17 cellular contexts compared by ENCODE assay signal in genomic region chr6:32163559-32164258, GRCh38. TPM values are rescaled to one million over a fixed set of nuclear protein-coding genes. Genes with fewer than 3 reads are reported as not detected.
DNase-seq lines count a peak whose midpoint lies in the region; ATAC-seq, FAIRE-seq and TF ChIP-seq lines count a peak whose summit lies in the region.
"Had no signal": no experiment of that assay in that cellular context is flagged by ENCODE, and none has a peak within 500 bp of the region (broad histone marks: within the 10 kb centered on the region; RNA-seq: fewer than 3 reads in every experiment).

No MANE protein-coding gene starts in this region.

- H3K27me3 ChIP-seq in GM23338 (ENCODE audit: insufficient read depth) (no peaks in the 10 kb centered on the region), ectodermal cell (ENCODE audit: control insufficient read depth, insufficient read depth, low read length, poor library complexity, severe bottlenecking) (no peaks in the 10 kb centered on the region), layer of hippocampus (ENCODE audit: control insufficient read depth, insufficient read depth, low read length) (no peaks in the 10 kb centered on the region), gastrocnemius medialis (no peaks in the 10 kb centered on the region), small intestine (ENCODE audit: control insufficient read depth in 2 of 2, insufficient read depth in 2 of 2, low read length in 2 of 2) (no peaks in the 10 kb centered on the region)
- H3K27me3 ChIP-seq: adrenal gland had no signal

- no peaks in the 10 kb centered on the region for H3K9me2 ChIP-seq in GM23338 (ENCODE audit: insufficient read depth)

- H3K27ac ChIP-seq in GM23338 (ENCODE audit: low read depth): no peak overlapping the region
- H3K27ac ChIP-seq in ectodermal cell (ENCODE audit: insufficient read depth, low read depth, low read length, poor library complexity, severe bottlenecking): peak overlapping the region; percentile 92
- peak overlapping the region; percentile 62 for H3K27ac ChIP-seq in layer of hippocampus (ENCODE audit: low read depth, low read length)
- H3K27ac ChIP-seq in gastrocnemius medialis: peak overlapping the region; percentile 20 to 47 (median 26)
- no peak overlapping the region for H3K27ac ChIP-seq in small intestine (ENCODE audit: low read depth in 1 of 2, low read length in 1 of 2)

- H3K4me1 ChIP-seq in GM23338 (ENCODE audit: insufficient read depth): peaks cover 12% of the 10 kb centered on the region
- H3K4me1 ChIP-seq in ectodermal cell (ENCODE audit: control insufficient read depth, insufficient read depth, low read length): peaks cover 31% of the 10 kb centered on the region
- H3K4me1 ChIP-seq in gastrocnemius medialis: no peaks in the 10 kb centered on the region
- no peaks in the 10 kb centered on the region for H3K4me1 ChIP-seq in small intestine (ENCODE audit: control insufficient read depth in 2 of 2, insufficient read depth in 1 of 2, low read depth in 1 of 2, low read length in 1 of 2)
- H3K4me1 ChIP-seq: adrenal gland had no signal

- no peak for DNase-seq in GM23338 (ENCODE audit: low spot score)
- no peak for DNase-seq in gastrocnemius medialis
- DNase-seq in small intestine: no peak
- DNase-seq in NCI-H774 (lab: John Stamatoyannopoulos, UW): no peak
- DNase-seq: activated CD4-positive, alpha-beta T cell treated with anti-CD3 and anti-CD28 coated beads, Interleukin-2, amount 10 ng/mL, durations not matched to agents 7 days and 5 days; activated T-cell treated with anti-CD3 and anti-CD28 coated beads, Interleukin-2, amount 50 U/mL, for 72 hours; adrenal gland; immature natural killer cell; retina; SHP77; stimulated activated naive B cell treated with anti-CD40 and anti-IgM and Interleukin-4, amounts not matched to agents 10 μg/mL and 1 μg/mL and 100 μg/mL, for 72 hours had no signal

- peaks cover 7% of the 10 kb centered on the region for H3K27me3 Mint-ChIP-seq in GM23338 (ENCODE audit: insufficient read depth, low read depth, poor library complexity)
- H3K27me3 Mint-ChIP-seq: activated CD4-positive, alpha-beta T cell treated with anti-CD3 and anti-CD28 coated beads, Interleukin-2, amount 10 ng/mL, durations not matched to agents 7 days and 5 days; dendritic cell treated with granulocyte-macrophage colony-stimulating factor and Interleukin-4, amounts not matched to agents 40 ng/mL and 50 ng/mL, for 4 days; stimulated activated naive B cell treated with anti-CD40 and anti-IgM and Interleukin-4, amounts not matched to agents 10 μg/mL and 1 μg/mL and 100 μg/mL, for 72 hours had no signal

- H3F3A ChIP-seq in GM23338 (replicated peaks; ENCODE audit: low read depth): peaks cover 12% of the 10 kb centered on the region

- TF ChIP-seq CTCF in GM23338 (conservative IDR thresholded peaks at IDR 0.05; ENCODE audit: low read depth in 2 of 2): no peak
- TF ChIP-seq CTCF in gastrocnemius medialis (IDR thresholded peaks at IDR 0.05 in 4 of 5, conservative IDR thresholded peaks at IDR 0.05 in 1 of 5): no peak

- FAIRE-seq in small intestine (lab: Jason Lieb, UNC): no peak
- FAIRE-seq: D721Med had no signal

- intact Hi-C loops in gastrocnemius medialis (cut with DNase I; ENCODE audit: low total_unique reads): no loop called here

- H3K9me3 Mint-ChIP-seq in GM23338: no peaks in the 10 kb centered on the region
- H3K9me3 Mint-ChIP-seq: activated CD4-positive, alpha-beta T cell treated with anti-CD3 and anti-CD28 coated beads, Interleukin-2, amount 10 ng/mL, durations not matched to agents 7 days and 5 days; activated T-cell treated with anti-CD3 and anti-CD28 coated beads, Interleukin-2, amount 50 U/mL, for 72 hours; dendritic cell treated with granulocyte-macrophage colony-stimulating factor and Interleukin-4, amounts not matched to agents 40 ng/mL and 50 ng/mL, for 4 days; immature natural killer cell; stimulated activated naive B cell treated with anti-CD40 and anti-IgM and Interleukin-4, amounts not matched to agents 10 μg/mL and 1 μg/mL and 100 μg/mL, for 72 hours had no signal

- H3K36me3 ChIP-seq in GM23338 (ENCODE audit: insufficient read depth) (peaks cover 4% of the 10 kb centered on the region; the same call in 1 of the 2 replicates), ectodermal cell (ENCODE audit: control insufficient read depth, insufficient read depth, low read length) (peaks cover 8% of the 10 kb centered on the region), gastrocnemius medialis (peaks cover 0 to 24% of the 10 kb centered on the region in 2 donors), small intestine (ENCODE audit: control insufficient read depth in 2 of 2, insufficient read depth in 2 of 2, low read length in 2 of 2) (peaks cover 0 to 2% of the 10 kb centered on the region in 2 donors)

- no peak overlapping the region for H3K4me3 ChIP-seq in GM23338
- no peak overlapping the region for H3K4me3 ChIP-seq in ectodermal cell (ENCODE audit: insufficient read depth, low read depth, low read length)
- no peak overlapping the region for H3K4me3 ChIP-seq in gastrocnemius medialis
- H3K4me3 ChIP-seq in small intestine (ENCODE audit: low read depth in 1 of 2, low read length in 2 of 2): no peak overlapping the region
- H3K4me3 ChIP-seq: adrenal gland had no signal

- TF ChIP-seq POLR2A in gastrocnemius medialis (IDR thresholded peaks at IDR 0.05): no peak
- TF ChIP-seq POLR2A in GM18505 (IDR thresholded peaks at IDR 0.05; ENCODE audit: borderline replicate concordance, extremely low read depth, insufficient read depth, insufficient read length): no peak

- H3K4me3 Mint-ChIP-seq in GM23338: no peak overlapping the region
- H3K4me3 Mint-ChIP-seq: activated CD4-positive, alpha-beta T cell treated with anti-CD3 and anti-CD28 coated beads, Interleukin-2, amount 10 ng/mL, durations not matched to agents 7 days and 5 days; activated T-cell treated with anti-CD3 and anti-CD28 coated beads, Interleukin-2, amount 50 U/mL, for 72 hours; dendritic cell treated with granulocyte-macrophage colony-stimulating factor and Interleukin-4, amounts not matched to agents 40 ng/mL and 50 ng/mL, for 4 days; immature natural killer cell; stimulated activated naive B cell treated with anti-CD40 and anti-IgM and Interleukin-4, amounts not matched to agents 10 μg/mL and 1 μg/mL and 100 μg/mL, for 72 hours had no signal

- peaks cover 23% of the 10 kb centered on the region for H3K4me1 Mint-ChIP-seq in GM23338
- H3K4me1 Mint-ChIP-seq: activated CD4-positive, alpha-beta T cell treated with anti-CD3 and anti-CD28 coated beads, Interleukin-2, amount 10 ng/mL, durations not matched to agents 7 days and 5 days; immature natural killer cell had no signal

- no peak overlapping the region for H2AFZ ChIP-seq in GM23338

- WGBS in ectodermal cell, 2 experiments: 65 to 79% methylated on average over 7 of the region's 7 CpGs
- 84 to 93% (median 90%) methylated on average over 7 of the region's 7 CpGs for WGBS in small intestine, 3 donors

- H3K9me3 ChIP-seq in ectodermal cell (ENCODE audit: control insufficient read depth, low read length): no peaks in the 10 kb centered on the region
- H3K9me3 ChIP-seq in gastrocnemius medialis: no peaks in the 10 kb centered on the region
- no peaks in the 10 kb centered on the region for H3K9me3 ChIP-seq in small intestine (ENCODE audit: control insufficient read depth, low read depth)
- H3K9me3 ChIP-seq: adrenal gland had no signal

- in situ Hi-C loops in gastrocnemius medialis (cut with MboI; ENCODE audit: low sequenced_read_pairs in 4 of 4): no loop called here

- H3K4me2 ChIP-seq in GM23338: no peak overlapping the region

- no peaks in the 10 kb centered on the region for H3K79me2 ChIP-seq in GM23338 (replicated peaks; ENCODE audit: insufficient read depth)

- H3K36me3 Mint-ChIP-seq in GM23338 (ENCODE audit: low read depth): peaks cover 55% of the 10 kb centered on the region

- no peaks in the 10 kb centered on the region; the same call in 1 of the 2 replicates for H4K20me1 ChIP-seq in GM23338 (replicated peaks; ENCODE audit: insufficient read depth)

- ATAC-seq in GM23338: no peak
- no peak for ATAC-seq in gastrocnemius medialis
- ATAC-seq in GM18505 (IDR thresholded peaks at IDR 0.05; ENCODE audit: unreplicated experiment): no peak
- no peak for ATAC-seq in HG03442 (IDR thresholded peaks at IDR 0.05; ENCODE audit: unreplicated experiment)
- ATAC-seq: activated T-cell treated with anti-CD3 and anti-CD28 coated beads, Interleukin-2, amount 50 U/mL, for 72 hours; stimulated activated naive B cell treated with anti-CD40 and anti-IgM and Interleukin-4, amounts not matched to agents 10 μg/mL and 1 μg/mL and 100 μg/mL, for 72 hours had no signal

- peak overlapping the region; percentile 65 for H3K27ac Mint-ChIP-seq in GM23338
- H3K27ac Mint-ChIP-seq: activated CD4-positive, alpha-beta T cell treated with anti-CD3 and anti-CD28 coated beads, Interleukin-2, amount 10 ng/mL, durations not matched to agents 7 days and 5 days; activated T-cell treated with anti-CD3 and anti-CD28 coated beads, Interleukin-2, amount 50 U/mL, for 72 hours; dendritic cell treated with granulocyte-macrophage colony-stimulating factor and Interleukin-4, amounts not matched to agents 40 ng/mL and 50 ng/mL, for 4 days; immature natural killer cell; stimulated activated naive B cell treated with anti-CD40 and anti-IgM and Interleukin-4, amounts not matched to agents 10 μg/mL and 1 μg/mL and 100 μg/mL, for 72 hours had no signal

RNA-seq across cellular contexts. Expression of gene EGFL8, which starts 0.7 kb away (rescaled TPM):
- total RNA-seq in GM23338 (2014; rRNA removed; shearing (Covaris generic)): 4.7 and 6.1 TPM in 2 replicates
- polyA plus RNA-seq in GM23338 (2016; fragmentation: Nextera tagmentation; extraction: Ambion mirVana): 5.4 and 7.4 TPM in 2 replicates
- 34.4 TPM for polyA plus RNA-seq in ectodermal cell (2013, experiment 1 of 4)
- 32.0 TPM for polyA plus RNA-seq in ectodermal cell (2013, experiment 2 of 4)
- 32.1 TPM for polyA plus RNA-seq in ectodermal cell (2013, experiment 3 of 4)
- polyA plus RNA-seq in ectodermal cell (2013, experiment 4 of 4): 34.1 TPM
- total RNA-seq in gastrocnemius medialis: 1 to 10 TPM in 3 of 4 donors, under 1 TPM in 1; 0.80 to 7.1 (median 4.2) TPM
- polyA plus RNA-seq in small intestine: 10 to 100 TPM in 2 of 3 donors, 1 to 10 TPM in 1; 7.8 to 14.1 (median 11.6) TPM
- polyA plus RNA-seq: immature natural killer cell had no signal

RNA-seq across cellular contexts. Expression of gene PPT2, which starts 9.8 kb away (rescaled TPM):
- total RNA-seq in GM23338 (2014; rRNA removed; shearing (Covaris generic)): 12.5 and 20.6 TPM in 2 replicates
- polyA plus RNA-seq in GM23338 (2016; fragmentation: Nextera tagmentation; extraction: Ambion mirVana): 8.9 and 10.1 TPM in 2 replicates
- 65.6 TPM for polyA plus RNA-seq in ectodermal cell (2013, experiment 1 of 4)
- polyA plus RNA-seq in ectodermal cell (2013, experiment 2 of 4): 61.5 TPM
- 45.2 TPM for polyA plus RNA-seq in ectodermal cell (2013, experiment 3 of 4)
- 49.2 TPM for polyA plus RNA-seq in ectodermal cell (2013, experiment 4 of 4)
- total RNA-seq in gastrocnemius medialis: 10 to 100 TPM; 16.2 to 72.7 (median 21.4) TPM
- polyA plus RNA-seq in small intestine: 10 to 100 TPM in 1 of 3 donors, 1 to 10 TPM in 2; 3.1 to 16.2 (median 4.3) TPM

RNA-seq across cellular contexts. Expression of gene PRRT1, which starts 12.0 kb away (rescaled TPM):
- total RNA-seq in GM23338 (2014; rRNA removed; shearing (Covaris generic)): 1.2 TPM in 1 of 2 replicates, not detected in the other
- 1.7 and 2.7 TPM in 2 replicates for polyA plus RNA-seq in GM23338 (2016; fragmentation: Nextera tagmentation; extraction: Ambion mirVana)
- 6.9 TPM for polyA plus RNA-seq in ectodermal cell (2013, experiment 1 of 4)
- polyA plus RNA-seq in ectodermal cell (2013, experiment 2 of 4): 5.5 TPM
- 7.1 TPM for polyA plus RNA-seq in ectodermal cell (2013, experiment 3 of 4)
- polyA plus RNA-seq in ectodermal cell (2013, experiment 4 of 4): 6.5 TPM
- total RNA-seq in gastrocnemius medialis: under 1 TPM in 1 of 4 donors, not detected in 3; 0.49 TPM
- polyA plus RNA-seq in small intestine: 1 to 10 TPM in 2 of 3 donors, not detected in 1; 1.4 to 4.6 TPM
- polyA plus RNA-seq: immature natural killer cell had no signal

RNA-seq across cellular contexts. Expression of gene AGPAT1, which starts 12.2 kb away (rescaled TPM):
- 58.8 and 82.1 TPM in 2 replicates for total RNA-seq in GM23338 (2014; rRNA removed; shearing (Covaris generic))
- polyA plus RNA-seq in GM23338 (2016; fragmentation: Nextera tagmentation; extraction: Ambion mirVana) (39.5 and 39.8 TPM in 2 replicates), small intestine (10 to 100 TPM; 41.9 to 68.4 (median 58.1) TPM)
- polyA plus RNA-seq in ectodermal cell (2013, experiment 1 of 4): 152 TPM
- 151 TPM for polyA plus RNA-seq in ectodermal cell (2013, experiment 2 of 4)
- polyA plus RNA-seq in ectodermal cell (2013, experiment 3 of 4): 114 TPM
- polyA plus RNA-seq in ectodermal cell (2013, experiment 4 of 4): 136 TPM
- 10 to 100 TPM; 32.0 to 58.7 (median 42.0) TPM for total RNA-seq in gastrocnemius medialis

RNA-seq across cellular contexts. Expression of gene RNF5, which starts 14.5 kb away (rescaled TPM):
- 119 and 127 TPM in 2 replicates for total RNA-seq in GM23338 (2014; rRNA removed; shearing (Covaris generic))
- polyA plus RNA-seq in GM23338 (2016; fragmentation: Nextera tagmentation; extraction: Ambion mirVana): 164 and 173 TPM in 2 replicates
- polyA plus RNA-seq in ectodermal cell (2013, experiment 1 of 4): 125 TPM
- polyA plus RNA-seq in ectodermal cell (2013, experiment 2 of 4): 134 TPM
- 110 TPM for polyA plus RNA-seq in ectodermal cell (2013, experiment 3 of 4)
- 130 TPM for polyA plus RNA-seq in ectodermal cell (2013, experiment 4 of 4)
- 10 to 100 TPM; 54.6 to 98.3 (median 78.1) TPM for total RNA-seq in gastrocnemius medialis
- polyA plus RNA-seq in small intestine: 100 to 1,000 TPM; 114 to 232 (median 209) TPM

Comparison
In these comparisons a context has a peak if more than half of its experiments do, and no peak if none do; other contexts are left out.
1. H3K27ac ChIP-seq: peak in ectodermal cell (single experiment), layer of hippocampus (single experiment) and gastrocnemius medialis (4 of 4); none in GM23338 (single experiment) and small intestine (0 of 2).